Comparison of ENCODE assay signal across 1 cellular context in the genomic region with DNA sequence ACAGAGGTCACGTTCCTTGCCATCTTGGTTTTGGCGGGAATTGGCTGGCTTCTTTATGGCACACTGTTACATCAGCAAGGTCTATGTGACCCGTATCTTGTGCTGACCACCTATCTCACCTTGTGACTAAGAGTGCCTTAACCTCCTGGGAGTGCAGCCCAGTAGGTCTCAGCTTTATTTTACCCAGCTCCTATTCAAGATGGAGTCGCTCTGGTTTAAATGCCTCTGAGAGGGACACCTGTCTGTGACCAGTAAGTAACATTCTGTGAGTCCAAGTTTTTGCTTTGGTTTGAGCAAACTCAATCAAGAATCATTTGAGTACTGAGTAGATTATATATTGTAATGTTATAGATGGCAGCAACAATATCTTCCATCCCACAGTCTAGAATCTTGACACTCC.
A peak's percentile ranks its signal among the peaks of the same experiment; 100 is the strongest.
TF ChIP-seq lines count a peak whose summit lies in the region.

No MANE protein-coding gene starts in this region.

TF ChIP-seq in GM12878, 131 proteins besides CTCF, POLR2A, EP300 and RAD21:
- TF ChIP-seq TARDBP (IDR thresholded peaks at IDR 0.05; ENCODE audit: borderline replicate concordance), result no peak
- no peak for TF ChIP-seq BCL11A (IDR thresholded peaks at IDR 0.05; ENCODE audit: low read depth, low read length)
- TF ChIP-seq, protein P1, sequence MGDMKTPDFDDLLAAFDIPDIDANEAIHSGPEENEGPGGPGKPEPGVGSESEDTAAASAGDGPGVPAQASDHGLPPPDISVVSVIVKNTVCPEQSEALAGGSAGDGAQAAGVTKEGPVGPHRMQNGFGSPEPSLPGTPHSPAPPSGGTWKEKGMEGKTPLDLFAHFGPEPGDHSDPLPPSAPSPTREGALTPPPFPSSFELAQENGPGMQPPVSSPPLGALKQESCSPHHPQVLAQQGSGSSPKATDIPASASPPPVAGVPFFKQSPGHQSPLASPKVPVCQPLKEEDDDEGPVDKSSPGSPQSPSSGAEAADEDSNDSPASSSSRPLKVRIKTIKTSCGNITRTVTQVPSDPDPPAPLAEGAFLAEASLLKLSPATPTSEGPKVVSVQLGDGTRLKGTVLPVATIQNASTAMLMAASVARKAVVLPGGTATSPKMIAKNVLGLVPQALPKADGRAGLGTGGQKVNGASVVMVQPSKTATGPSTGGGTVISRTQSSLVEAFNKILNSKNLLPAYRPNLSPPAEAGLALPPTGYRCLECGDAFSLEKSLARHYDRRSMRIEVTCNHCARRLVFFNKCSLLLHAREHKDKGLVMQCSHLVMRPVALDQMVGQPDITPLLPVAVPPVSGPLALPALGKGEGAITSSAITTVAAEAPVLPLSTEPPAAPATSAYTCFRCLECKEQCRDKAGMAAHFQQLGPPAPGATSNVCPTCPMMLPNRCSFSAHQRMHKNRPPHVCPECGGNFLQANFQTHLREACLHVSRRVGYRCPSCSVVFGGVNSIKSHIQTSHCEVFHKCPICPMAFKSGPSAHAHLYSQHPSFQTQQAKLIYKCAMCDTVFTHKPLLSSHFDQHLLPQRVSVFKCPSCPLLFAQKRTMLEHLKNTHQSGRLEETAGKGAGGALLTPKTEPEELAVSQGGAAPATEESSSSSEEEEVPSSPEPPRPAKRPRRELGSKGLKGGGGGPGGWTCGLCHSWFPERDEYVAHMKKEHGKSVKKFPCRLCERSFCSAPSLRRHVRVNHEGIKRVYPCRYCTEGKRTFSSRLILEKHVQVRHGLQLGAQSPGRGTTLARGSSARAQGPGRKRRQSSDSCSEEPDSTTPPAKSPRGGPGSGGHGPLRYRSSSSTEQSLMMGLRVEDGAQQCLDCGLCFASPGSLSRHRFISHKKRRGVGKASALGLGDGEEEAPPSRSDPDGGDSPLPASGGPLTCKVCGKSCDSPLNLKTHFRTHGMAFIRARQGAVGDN (IDR thresholded peaks at IDR 0.05), result peak; percentile 91
- TF ChIP-seq ZBED1 (IDR thresholded peaks at IDR 0.05; ENCODE audit: borderline replicate concordance), result no peak
- TF ChIP-seq ZNF207 (IDR thresholded peaks at IDR 0.05; ENCODE audit: borderline replicate concordance), result no peak
- peak in 1 of 2 experiments; percentile 41; a peak in 1 of 4 replicates for TF ChIP-seq BHLHE40 (IDR thresholded peaks at IDR 0.05; ENCODE audit: borderline replicate concordance in 1 of 2, low read depth in 2 of 2, low read length in 1 of 2)
- no peak for TF ChIP-seq MTA3 (IDR thresholded peaks at IDR 0.05; ENCODE audit: borderline replicate concordance, low read length)
- TF ChIP-seq, protein P2, sequence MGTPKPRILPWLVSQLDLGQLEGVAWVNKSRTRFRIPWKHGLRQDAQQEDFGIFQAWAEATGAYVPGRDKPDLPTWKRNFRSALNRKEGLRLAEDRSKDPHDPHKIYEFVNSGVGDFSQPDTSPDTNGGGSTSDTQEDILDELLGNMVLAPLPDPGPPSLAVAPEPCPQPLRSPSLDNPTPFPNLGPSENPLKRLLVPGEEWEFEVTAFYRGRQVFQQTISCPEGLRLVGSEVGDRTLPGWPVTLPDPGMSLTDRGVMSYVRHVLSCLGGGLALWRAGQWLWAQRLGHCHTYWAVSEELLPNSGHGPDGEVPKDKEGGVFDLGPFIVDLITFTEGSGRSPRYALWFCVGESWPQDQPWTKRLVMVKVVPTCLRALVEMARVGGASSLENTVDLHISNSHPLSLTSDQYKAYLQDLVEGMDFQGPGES (IDR thresholded peaks at IDR 0.05), result no peak
- TF ChIP-seq, protein P3, sequence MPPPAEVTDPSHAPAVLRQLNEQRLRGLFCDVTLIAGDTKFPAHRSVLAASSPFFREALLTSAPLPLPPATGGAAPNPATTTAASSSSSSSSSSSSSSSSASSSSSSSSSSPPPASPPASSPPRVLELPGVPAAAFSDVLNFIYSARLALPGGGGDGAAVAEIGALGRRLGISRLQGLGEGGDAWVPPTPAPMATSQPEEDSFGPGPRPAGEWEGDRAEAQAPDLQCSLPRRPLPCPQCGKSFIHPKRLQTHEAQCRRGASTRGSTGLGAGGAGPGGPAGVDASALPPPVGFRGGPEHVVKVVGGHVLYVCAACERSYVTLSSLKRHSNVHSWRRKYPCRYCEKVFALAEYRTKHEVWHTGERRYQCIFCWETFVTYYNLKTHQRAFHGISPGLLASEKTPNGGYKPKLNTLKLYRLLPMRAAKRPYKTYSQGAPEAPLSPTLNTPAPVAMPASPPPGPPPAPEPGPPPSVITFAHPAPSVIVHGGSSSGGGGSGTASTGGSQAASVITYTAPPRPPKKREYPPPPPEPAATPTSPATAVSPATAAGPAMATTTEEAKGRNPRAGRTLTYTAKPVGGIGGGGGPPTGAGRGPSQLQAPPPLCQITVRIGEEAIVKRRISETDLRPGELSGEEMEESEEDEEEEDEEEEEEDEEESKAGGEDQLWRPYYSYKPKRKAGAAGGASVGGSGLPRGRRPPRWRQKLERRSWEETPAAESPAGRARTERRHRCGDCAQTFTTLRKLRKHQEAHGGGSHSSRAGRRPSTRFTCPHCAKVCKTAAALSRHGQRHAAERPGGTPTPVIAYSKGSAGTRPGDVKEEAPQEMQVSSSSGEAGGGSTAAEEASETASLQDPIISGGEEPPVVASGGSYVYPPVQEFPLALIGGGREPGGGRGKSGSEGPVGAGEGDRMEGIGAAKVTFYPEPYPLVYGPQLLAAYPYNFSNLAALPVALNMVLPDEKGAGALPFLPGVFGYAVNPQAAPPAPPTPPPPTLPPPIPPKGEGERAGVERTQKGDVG (CRISPR knock-in tag; IDR thresholded peaks at IDR 0.05), result no peak
- TF ChIP-seq, protein P4, sequence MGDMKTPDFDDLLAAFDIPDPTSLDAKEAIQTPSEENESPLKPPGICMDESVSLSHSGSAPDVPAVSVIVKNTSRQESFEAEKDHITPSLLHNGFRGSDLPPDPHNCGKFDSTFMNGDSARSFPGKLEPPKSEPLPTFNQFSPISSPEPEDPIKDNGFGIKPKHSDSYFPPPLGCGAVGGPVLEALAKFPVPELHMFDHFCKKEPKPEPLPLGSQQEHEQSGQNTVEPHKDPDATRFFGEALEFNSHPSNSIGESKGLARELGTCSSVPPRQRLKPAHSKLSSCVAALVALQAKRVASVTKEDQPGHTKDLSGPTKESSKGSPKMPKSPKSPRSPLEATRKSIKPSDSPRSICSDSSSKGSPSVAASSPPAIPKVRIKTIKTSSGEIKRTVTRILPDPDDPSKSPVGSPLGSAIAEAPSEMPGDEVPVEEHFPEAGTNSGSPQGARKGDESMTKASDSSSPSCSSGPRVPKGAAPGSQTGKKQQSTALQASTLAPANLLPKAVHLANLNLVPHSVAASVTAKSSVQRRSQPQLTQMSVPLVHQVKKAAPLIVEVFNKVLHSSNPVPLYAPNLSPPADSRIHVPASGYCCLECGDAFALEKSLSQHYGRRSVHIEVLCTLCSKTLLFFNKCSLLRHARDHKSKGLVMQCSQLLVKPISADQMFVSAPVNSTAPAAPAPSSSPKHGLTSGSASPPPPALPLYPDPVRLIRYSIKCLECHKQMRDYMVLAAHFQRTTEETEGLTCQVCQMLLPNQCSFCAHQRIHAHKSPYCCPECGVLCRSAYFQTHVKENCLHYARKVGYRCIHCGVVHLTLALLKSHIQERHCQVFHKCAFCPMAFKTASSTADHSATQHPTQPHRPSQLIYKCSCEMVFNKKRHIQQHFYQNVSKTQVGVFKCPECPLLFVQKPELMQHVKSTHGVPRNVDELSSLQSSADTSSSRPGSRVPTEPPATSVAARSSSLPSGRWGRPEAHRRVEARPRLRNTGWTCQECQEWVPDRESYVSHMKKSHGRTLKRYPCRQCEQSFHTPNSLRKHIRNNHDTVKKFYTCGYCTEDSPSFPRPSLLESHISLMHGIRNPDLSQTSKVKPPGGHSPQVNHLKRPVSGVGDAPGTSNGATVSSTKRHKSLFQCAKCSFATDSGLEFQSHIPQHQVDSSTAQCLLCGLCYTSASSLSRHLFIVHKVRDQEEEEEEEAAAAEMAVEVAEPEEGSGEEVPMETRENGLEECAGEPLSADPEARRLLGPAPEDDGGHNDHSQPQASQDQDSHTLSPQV (IDR thresholded peaks at IDR 0.05), result peak; percentile 97
